17 cellular contexts compared by ENCODE assay signal in the genomic region with DNA sequence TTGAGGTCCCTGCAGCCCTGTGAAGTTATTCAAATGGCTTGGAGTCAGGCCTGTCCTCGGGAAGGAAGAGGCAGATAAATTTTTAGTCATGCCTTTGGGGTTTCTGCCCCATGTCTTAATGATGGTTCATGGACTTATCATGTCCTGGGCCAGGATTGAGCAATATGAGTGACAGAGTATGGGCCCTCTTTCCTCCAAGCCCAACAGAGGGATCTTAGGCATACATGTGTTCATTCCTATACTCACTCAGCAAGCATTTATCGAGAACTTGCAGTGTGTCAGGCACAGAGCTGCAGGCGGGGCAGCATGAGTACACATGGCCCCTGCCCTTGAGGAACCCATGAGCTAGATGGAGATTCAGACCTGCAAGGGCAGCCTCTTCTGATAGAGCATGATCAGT. TPM values are rescaled to one million over a fixed set of nuclear protein-coding genes. Genes with fewer than 3 reads are reported as not detected.
DNase-seq lines count a peak whose midpoint lies in the region; ATAC-seq and TF ChIP-seq lines count a peak whose summit lies in the region.
"Had no signal": no experiment of that assay in that cellular context is flagged by ENCODE, and none has a peak within 500 bp of the region (broad histone marks: within the 10 kb centered on the region; RNA-seq: fewer than 3 reads in every experiment).

No MANE protein-coding gene starts in this region.

- H2BK5ac ChIP-seq in neuronal stem cell (ENCODE audit: low read length), result no peak overlapping the region

- POLR2A ChIA-PET in T-cell (lab: Charles Lee), result no interaction called here

- no peak for TF ChIP-seq CTCF in cardiac fibroblast (IDR thresholded peaks at IDR 0.05; ENCODE audit: low read depth, low read length)

- H2AFZ ChIP-seq in neuronal stem cell (ENCODE audit: low read length), result no peak overlapping the region
- H2AFZ ChIP-seq: neural progenitor cell, PC-9 had no signal

- peaks cover 0 to 80% (median 17%) of the 10 kb centered on the region in 3 experiments for H3K27me3 ChIP-seq in neuronal stem cell (ENCODE audit: control insufficient read depth in 3 of 3, insufficient read depth in 3 of 3, low read depth in 1 of 3, low read length in 3 of 3)

- no peak overlapping the region for H3K14ac ChIP-seq in neuronal stem cell (ENCODE audit: low read length)

- H3K79me1 ChIP-seq in neuronal stem cell (ENCODE audit: low read depth, low read length), result no peaks in the 10 kb centered on the region

- H3K4me3 Mint-ChIP-seq in T-cell, result no peak overlapping the region
- H3K4me3 Mint-ChIP-seq: activated CD4-positive, alpha-beta memory T cell treated with anti-CD3 and anti-CD28 coated beads, Interleukin-2, amount 10 ng/mL, durations not matched to agents 7 days and 5 days; activated naive CD8-positive, alpha-beta T cell; activated T-cell treated with anti-CD3 and anti-CD28 coated beads, Interleukin-2, amount 50 U/mL, for 72 hours; CD4-positive, alpha-beta memory T cell; neural progenitor cell; T-helper 17 cell; WTC11 had no signal

- no peaks in the 10 kb centered on the region for H3K9me3 Mint-ChIP-seq in T-cell
- H3K9me3 Mint-ChIP-seq: activated CD4-positive, alpha-beta memory T cell treated with anti-CD3 and anti-CD28 coated beads, Interleukin-2, amount 10 ng/mL, durations not matched to agents 7 days and 5 days; activated T-cell treated with anti-CD3 and anti-CD28 coated beads, Interleukin-2, amount 50 U/mL, for 72 hours; CD4-positive, alpha-beta memory T cell; WTC11 had no signal

- no peak overlapping the region for H4K8ac ChIP-seq in neuronal stem cell (ENCODE audit: low read depth, low read length)

- H4K91ac ChIP-seq in neuronal stem cell (ENCODE audit: low read depth, low read length, poor library complexity), result no peak overlapping the region

- H3K18ac ChIP-seq in neuronal stem cell (ENCODE audit: low read length), result no peak overlapping the region

- DNase-seq in EL (peak; percentile 65), M059J (ENCODE audit: low read depth) (peak; percentile 59), cardiac fibroblast (ENCODE audit: low read depth in 2 of 2) (peak; percentile 56 to 64), neuronal stem cell (ENCODE audit: low spot score) (no peak), nucleus accumbens (lab: John Stamatoyannopoulos, UW) (no peak), T-cell (no peak)
- no peak for DNase-seq in activated CD8-positive, alpha-beta memory T cell treated with anti-CD3 and anti-CD28 coated beads, Interleukin-2, amount 50 U/mL, for 48 hours
- DNase-seq: activated CD4-positive, alpha-beta memory T cell treated with anti-CD3 and anti-CD28 coated beads, Interleukin-2, amount 10 ng/mL, durations not matched to agents 7 days and 5 days; activated T-cell treated with anti-CD3 and anti-CD28 coated beads, Interleukin-2, amount 50 U/mL, for 72 hours; CD4-positive, alpha-beta memory T cell; NCI-H748 treated with DMSO at 0.1 percent for 48 hours; PC-9; T-helper 17 cell had no signal

- H3K23ac ChIP-seq in neuronal stem cell (ENCODE audit: low read depth, low read length, poor library complexity), result peak overlapping the region; percentile 29

- no peak overlapping the region for H3K27ac Mint-ChIP-seq in T-cell
- H3K27ac Mint-ChIP-seq: activated CD4-positive, alpha-beta memory T cell treated with anti-CD3 and anti-CD28 coated beads, Interleukin-2, amount 10 ng/mL, durations not matched to agents 7 days and 5 days; activated naive CD8-positive, alpha-beta T cell; activated T-cell treated with anti-CD3 and anti-CD28 coated beads, Interleukin-2, amount 50 U/mL, for 72 hours; CD4-positive, alpha-beta memory T cell; T-helper 17 cell; WTC11 had no signal

- CTCF ChIA-PET in T-cell (lab: Charles Lee), result no interaction called here

- H3K4me3 ChIP-seq in cardiac fibroblast (replicated peaks in 1 of 2; ENCODE audit: low read depth in 2 of 2, low read length in 2 of 2) (no peak overlapping the region), neuronal stem cell (ENCODE audit: low read length in 2 of 2) (no peak overlapping the region)
- H3K4me3 ChIP-seq: neural progenitor cell, PC-9 had no signal

- no peak overlapping the region for H3K9ac ChIP-seq in neuronal stem cell (ENCODE audit: low read depth, low read length, poor library complexity)
- H3K9ac ChIP-seq: neural progenitor cell had no signal

- no peak overlapping the region for H2BK15ac ChIP-seq in neuronal stem cell (ENCODE audit: low read length)

- no peak overlapping the region for H3K4ac ChIP-seq in neuronal stem cell (ENCODE audit: low read length)

- no peak overlapping the region for H2BK12ac ChIP-seq in neuronal stem cell (ENCODE audit: low read length)

- H3K36me3 ChIP-seq in neuronal stem cell (replicated peaks in 1 of 2; ENCODE audit: control insufficient read depth in 2 of 2, insufficient read depth in 2 of 2, low read length in 2 of 2), result no peaks in the 10 kb centered on the region
- H3K36me3 ChIP-seq: neural progenitor cell had no signal

- ATAC-seq in GM18907 (IDR thresholded peaks at IDR 0.05; ENCODE audit: unreplicated experiment) (no peak), T-cell (replicated peaks in 1 of 4) (no peak)
- ATAC-seq: activated T-cell treated with anti-CD3 and anti-CD28 coated beads, Interleukin-2, amount 50 U/mL, for 72 hours; T-helper 17 cell had no signal

- no peak overlapping the region for H2AK5ac ChIP-seq in neuronal stem cell (ENCODE audit: low read depth, low read length)

- no peak overlapping the region for H3K27ac ChIP-seq in neuronal stem cell (replicated peaks; ENCODE audit: low read length)
- H3K27ac ChIP-seq: neural progenitor cell, PC-9 had no signal

- no peaks in the 10 kb centered on the region for H3K9me3 ChIP-seq in neuronal stem cell (replicated peaks in 1 of 2; ENCODE audit: control insufficient read depth in 2 of 2, insufficient read depth in 1 of 2, low read depth in 1 of 2, low read length in 2 of 2)

- no peak overlapping the region for H2BK120ac ChIP-seq in neuronal stem cell (ENCODE audit: low read depth, low read length)

- H3K4me2 ChIP-seq in neuronal stem cell (ENCODE audit: insufficient read depth, low read length, poor library complexity, severe bottlenecking), result no peak overlapping the region
- H3K4me2 ChIP-seq: neural progenitor cell, PC-9 had no signal

- peaks cover 28% of the 10 kb centered on the region in 2 donors for H3K27me3 Mint-ChIP-seq in T-cell

- H3K4me1 ChIP-seq in neuronal stem cell (ENCODE audit: control insufficient read depth in 2 of 2, insufficient read depth in 1 of 2, low read depth in 1 of 2, low read length in 2 of 2), result peaks cover 0 to 18% of the 10 kb centered on the region in 2 donors

- no peaks in the 10 kb centered on the region for H3K36me3 Mint-ChIP-seq in T-cell
- H3K36me3 Mint-ChIP-seq: activated naive CD8-positive, alpha-beta T cell; CD4-positive, alpha-beta memory T cell; neural progenitor cell; WTC11 had no signal

- no CpG with 5 or more reads among the region's 3 CpGs for WGBS in neuronal stem cell (ENCODE audit: extremely low coverage in 2 of 2, insufficient read length in 2 of 2, insufficient replicate concordance in 1 of 2), 2 donors

- peaks cover 0 to 6% (median 6%) of the 10 kb centered on the region in 3 donors for H3K4me1 Mint-ChIP-seq in T-cell

RNA-seq across cellular contexts. Expression of a gene that starts 6.2 kb away (rescaled TPM):
- total RNA-seq in M059J (2014; rRNA removed; shearing (Covaris generic)), result 0.15 and 0.52 TPM in 2 replicates
- 0.35 TPM for polyA plus RNA-seq in neuronal stem cell (2013, experiment 1 of 2)
- polyA plus RNA-seq in neuronal stem cell (2013, experiment 2 of 2), result 0.39 TPM
- under 1 TPM in 2 of 5 donors, not detected in 3; 0.10 to 0.20 TPM for total RNA-seq in T-cell
- polyA plus RNA-seq: CD4-positive, alpha-beta memory T cell had no signal

Comparison
In these comparisons a context has a peak if more than half of its experiments do, and no peak if none do; other contexts are left out.
1. DNase-seq: peak in EL (single experiment), M059J (single experiment) and cardiac fibroblast (2 of 2); none in neuronal stem cell (single experiment), nucleus accumbens (0 of 56), T-cell (0 of 34) and activated CD8-positive, alpha-beta memory T cell treated with anti-CD3 and anti-CD28 coated beads, Interleukin-2, amount 50 U/mL, for 48 hours (single experiment).